In the genomic region with DNA sequence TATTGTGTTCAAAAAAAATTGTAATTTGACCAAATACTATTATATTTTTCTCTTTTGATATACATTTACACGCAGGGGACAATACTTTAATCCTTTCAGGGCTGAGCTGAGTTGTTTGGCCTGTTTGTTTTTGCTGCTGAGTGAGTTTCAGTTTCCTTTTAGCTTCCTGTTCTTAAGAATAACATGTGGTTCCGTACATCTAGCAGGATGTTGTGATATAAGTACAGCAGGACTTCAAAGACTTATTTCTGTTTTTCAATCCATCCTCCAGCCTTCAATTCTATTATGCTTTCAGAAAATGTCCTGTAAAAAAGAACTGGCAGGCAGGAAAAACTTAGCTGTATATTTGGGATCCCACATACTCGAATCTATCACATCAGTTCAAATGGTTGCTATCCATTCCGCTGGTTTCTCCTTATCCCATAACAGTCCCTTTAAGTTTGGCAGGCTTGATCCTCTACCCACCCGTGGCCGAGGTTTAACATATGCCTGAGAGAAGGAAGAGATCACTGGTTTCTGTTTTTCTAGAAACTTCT, we compare ENCODE assay signal across 8 cellular contexts.
DNase-seq lines count a peak whose midpoint lies in the region; ATAC-seq and TF ChIP-seq lines count a peak whose summit lies in the region.

No MANE protein-coding gene starts in this region.

- peaks cover 21% of the 10 kb centered on the region for H3K36me3 Mint-ChIP-seq in activated naive CD4-positive, alpha-beta T cell treated with anti-CD3 and anti-CD28 coated beads, Interleukin-2, amount 10 ng/mL, durations not matched to agents 7 days and 5 days

- TF ChIP-seq CTCF in esophagus squamous epithelium (IDR thresholded peaks at IDR 0.05) = no peak

- H3K27ac Mint-ChIP-seq in activated naive CD4-positive, alpha-beta T cell treated with anti-CD3 and anti-CD28 coated beads, Interleukin-2, amount 10 ng/mL, durations not matched to agents 7 days and 5 days = peak overlapping the region; percentile 99

- peak; percentile 40 for DNase-seq in activated naive CD4-positive, alpha-beta T cell treated with anti-CD3 and anti-CD28 coated beads, Interleukin-2, amount 10 ng/mL, durations not matched to agents 7 days and 5 days
- no peak for DNase-seq in activated naive CD4-positive, alpha-beta T cell (lab: John Stamatoyannopoulos, UW)
- DNase-seq in RPMI7951 (ENCODE audit: low read depth) (peak; percentile 1), esophagus squamous epithelium (lab: John Stamatoyannopoulos, UW) (no peak), sciatic nerve (ENCODE audit: low spot score) (no peak), COR-L47 (lab: John Stamatoyannopoulos, UW) (no peak), cortex of kidney (lab: John Stamatoyannopoulos, UW) (no peak)

- H3K4me1 Mint-ChIP-seq in activated naive CD4-positive, alpha-beta T cell treated with anti-CD3 and anti-CD28 coated beads, Interleukin-2, amount 10 ng/mL, durations not matched to agents 7 days and 5 days = peaks cover 51% of the 10 kb centered on the region

- H3K36me3 ChIP-seq in esophagus squamous epithelium = no peaks in the 10 kb centered on the region

- WGBS in esophagus squamous epithelium, 2 donors = 21 to 36% methylated on average over 6 of the region's 6 CpGs

- TF ChIP-seq POLR2A in esophagus squamous epithelium (IDR thresholded peaks at IDR 0.05) = no peak

- no peaks in the 10 kb centered on the region for H3K27me3 ChIP-seq in esophagus squamous epithelium

- H3K9me3 Mint-ChIP-seq in activated naive CD4-positive, alpha-beta T cell treated with anti-CD3 and anti-CD28 coated beads, Interleukin-2, amount 10 ng/mL, durations not matched to agents 7 days and 5 days = peaks cover 3% of the 10 kb centered on the region

- no peaks in the 10 kb centered on the region for H3K27me3 Mint-ChIP-seq in activated naive CD4-positive, alpha-beta T cell treated with anti-CD3 and anti-CD28 coated beads, Interleukin-2, amount 10 ng/mL, durations not matched to agents 7 days and 5 days

- H3K4me3 Mint-ChIP-seq in activated naive CD4-positive, alpha-beta T cell treated with anti-CD3 and anti-CD28 coated beads, Interleukin-2, amount 10 ng/mL, durations not matched to agents 7 days and 5 days = peak overlapping the region; percentile 12

- peak; percentile 100 for ATAC-seq in HG03095 (IDR thresholded peaks at IDR 0.05; ENCODE audit: unreplicated experiment)
- ATAC-seq in sciatic nerve = peak; percentile 82

- CTCF ChIA-PET in activated naive CD4-positive, alpha-beta T cell treated with anti-CD3 and anti-CD28 coated beads, Interleukin-2, amount 10 ng/mL, durations not matched to agents 7 days and 5 days (lab: Charles Lee) = interaction anchor here (1.3 kb wide), 1 partner anchor 44 kb away, joined by 5 read pairs; no protein-coding TSS in a partner anchor

- intact Hi-C loops in esophagus squamous epithelium (cut with DNase I) = no loop called here
- intact Hi-C loops in sciatic nerve (cut with DNase I) = no loop called here

- H3K4me3 ChIP-seq in esophagus squamous epithelium = peak overlapping the region in 1 of 4 donors; percentile 48

- H3K9me3 ChIP-seq in esophagus squamous epithelium = no peaks in the 10 kb centered on the region

- H3K27ac ChIP-seq in esophagus squamous epithelium = peak overlapping the region in 3 of 4 donors; percentile 18 to 54 (median 45)

- H3K4me1 ChIP-seq in esophagus squamous epithelium = no peaks in the 10 kb centered on the region

Comparison
In these comparisons a context has a peak if more than half of its experiments do, and no peak if none do; other contexts are left out.
1. DNase-seq: peak in activated naive CD4-positive, alpha-beta T cell treated with anti-CD3 and anti-CD28 coated beads, Interleukin-2, amount 10 ng/mL, durations not matched to agents 7 days and 5 days (single experiment) and RPMI7951 (single experiment); none in activated naive CD4-positive, alpha-beta T cell (0 of 4), esophagus squamous epithelium (single experiment), sciatic nerve (single experiment), COR-L47 (single experiment) and cortex of kidney (single experiment).